In genomic region chr18:58241877-58242276, GRCh38 we compare ENCODE assay signal across 10 cellular contexts.
DNase-seq lines count a peak whose midpoint lies in the region; ATAC-seq, FAIRE-seq and TF ChIP-seq lines count a peak whose summit lies in the region.
"Had no signal": no experiment of that assay in that cellular context is flagged by ENCODE, and none has a peak within 500 bp of the region (broad histone marks: within the 10 kb centered on the region; RNA-seq: fewer than 3 reads in every experiment).

No MANE protein-coding gene starts in this region.

- CTCF ChIA-PET in K562 (lab: Yijun Ruan, JAX; ENCODE audit: low intra/inter-chr PET ratio) = no interaction called here
- CTCF ChIA-PET in activated CD4-positive, alpha-beta memory T cell treated with anti-CD3 and anti-CD28 coated beads for 36 hours (lab: Charles Lee) = no interaction called here

- H4K20me1 ChIP-seq in K562 (replicated peaks; ENCODE audit: control insufficient read depth, insufficient read depth, low read length) = no peaks in the 10 kb centered on the region; the same call in none of the 2 replicates

- WGBS in K562 (ENCODE audit: insufficient coverage, low coverage, missing lambda C conversion rate) = 36% methylated on average over 6 of the region's 6 CpGs

- H3K9me3 ChIP-seq in K562 (replicated peaks; ENCODE audit: control insufficient read depth, insufficient read depth, low read depth, low read length) (no peaks in the 10 kb centered on the region), lower lobe of right lung (no peaks in the 10 kb centered on the region)

- H3K4me1 ChIP-seq in K562 (replicated peaks in 1 of 2; ENCODE audit: control insufficient read depth in 2 of 2, insufficient read depth in 2 of 2, low read length in 2 of 2) = no peaks in the 10 kb centered on the region; a peak in 2 of 5 replicates
- H3K4me1 ChIP-seq in lower lobe of right lung = peaks cover 5% of the 10 kb centered on the region

- TF ChIP-seq EP300 in K562 (IDR thresholded peaks at IDR 0.05; ENCODE audit: low read length) = no peak

- intact Hi-C loops in K562 (cut with micrococcal nuclease) (no loop called here), lower lobe of right lung (cut with DNase I) (no loop called here)
- intact Hi-C loops in activated CD4-positive, alpha-beta memory T cell treated with anti-CD3 and anti-CD28 coated beads for 36 hours (cut with micrococcal nuclease) = no loop called here

- TF ChIP-seq RAD21 in K562 (CRISPR knock-in tag; conservative IDR thresholded peaks at IDR 0.05 in 1 of 2, IDR thresholded peaks at IDR 0.05 in 1 of 2) = no peak

- ATAC-seq in K562 = peak; percentile 73
- ATAC-seq in lower lobe of right lung = peak; percentile 38 to 50
- no peak for ATAC-seq in GM18519 (IDR thresholded peaks at IDR 0.05; ENCODE audit: low FRiP score, unreplicated experiment)

- H3K9me1 ChIP-seq in K562 (ENCODE audit: control insufficient read depth, insufficient read depth, low read length) = no peaks in the 10 kb centered on the region

- H3K9me3 Mint-ChIP-seq in activated CD4-positive, alpha-beta memory T cell treated with anti-CD3 and anti-CD28 coated beads for 36 hours = no peaks in the 10 kb centered on the region

- H3K4me2 ChIP-seq in K562 (ENCODE audit: insufficient read depth, low read length) = no peak overlapping the region

- no peak for TF ChIP-seq POLR2A in K562 (conservative IDR thresholded peaks at IDR 0.05)

- no peak overlapping the region; a peak in 1 of 4 replicates for H3K9ac ChIP-seq in K562 (ENCODE audit: insufficient read depth in 1 of 2, low read depth in 2 of 2, low read length in 2 of 2)

- no peak for FAIRE-seq in K562 (lab: Jason Lieb, UNC)
- FAIRE-seq: HTR-8/SVneo had no signal

- no peak overlapping the region for H3K27ac ChIP-seq in K562 (ENCODE audit: extremely low read depth, low read depth, low read length)
- no peak overlapping the region for H3K27ac ChIP-seq in lower lobe of right lung

- in situ Hi-C loops in K562 (cut with MboI) = no loop called here

- TF ChIP-seq CTCF in K562 (IDR thresholded peaks at IDR 0.05 in 2 of 3, conservative IDR thresholded peaks at IDR 0.05 in 1 of 3; ENCODE audit: insufficient read depth in 2 of 3, low read depth in 1 of 3, low read length in 3 of 3) = no peak
- no peak for TF ChIP-seq CTCF in lower lobe of right lung (IDR thresholded peaks at IDR 0.05)

- no TSS peak for BruUV-seq in K562 (replicated peaks; lab: Mats Ljungman, UMichigan)

- H3K27me3 ChIP-seq in K562 (ENCODE audit: control insufficient read depth in 2 of 2, insufficient read depth in 2 of 2, low read length in 2 of 2) (no peaks in the 10 kb centered on the region), lower lobe of right lung (ENCODE audit: low read depth) (no peaks in the 10 kb centered on the region)

- H2AFZ ChIP-seq in K562 (ENCODE audit: low read depth, low read length) = no peak overlapping the region

- no peaks in the 10 kb centered on the region for H3K4me1 Mint-ChIP-seq in activated CD4-positive, alpha-beta memory T cell treated with anti-CD3 and anti-CD28 coated beads for 36 hours (ENCODE audit: low read depth)

- no peaks in the 10 kb centered on the region for H3K79me2 ChIP-seq in K562 (ENCODE audit: control insufficient read depth, insufficient read depth, low read length)

- POLR2A ChIA-PET in K562 (lab: Yijun Ruan, JAX) = no interaction called here
- POLR2A ChIA-PET in activated CD4-positive, alpha-beta memory T cell treated with anti-CD3 and anti-CD28 coated beads for 36 hours (lab: Charles Lee) = no interaction called here

- peak; percentile 89 for DNase-seq in DMS 273 (lab: John Stamatoyannopoulos, UW; ENCODE audit: unreplicated experiment)
- DNase-seq in NCI-H1436 treated with DMSO at 0.1 percent for 48 hours (lab: John Stamatoyannopoulos, UW) = peak; percentile 92
- DNase-seq in K562 (ENCODE audit: extremely low read depth in 1 of 4, low spot score in 3 of 4) = no peak
- no peak for DNase-seq in lower lobe of right lung
- DNase-seq in activated CD4-positive, alpha-beta memory T cell treated with anti-CD3 and anti-CD28 coated beads for 36 hours = no peak
- DNase-seq in anterior cingulate cortex (lab: John Stamatoyannopoulos, UW) = no peak
- no peak for DNase-seq in T-helper 2 cell

- H3K27ac Mint-ChIP-seq in activated CD4-positive, alpha-beta memory T cell treated with anti-CD3 and anti-CD28 coated beads for 36 hours = no peak overlapping the region
- H3K27ac Mint-ChIP-seq: activated naive CD8-positive, alpha-beta T cell had no signal

- no peak overlapping the region for H3K4me3 Mint-ChIP-seq in activated CD4-positive, alpha-beta memory T cell treated with anti-CD3 and anti-CD28 coated beads for 36 hours
- H3K4me3 Mint-ChIP-seq: activated naive CD8-positive, alpha-beta T cell had no signal

- H3K36me3 ChIP-seq in K562 (ENCODE audit: control insufficient read depth, insufficient read depth, low read length) = no peaks in the 10 kb centered on the region
- no peaks in the 10 kb centered on the region for H3K36me3 ChIP-seq in lower lobe of right lung

- H3K27me3 Mint-ChIP-seq in activated CD4-positive, alpha-beta memory T cell treated with anti-CD3 and anti-CD28 coated beads for 36 hours = no peaks in the 10 kb centered on the region
- H3K27me3 Mint-ChIP-seq: activated naive CD8-positive, alpha-beta T cell had no signal

- H3K4me3 ChIP-seq in K562 (no peak overlapping the region), lower lobe of right lung (no peak overlapping the region)

- H3K36me3 Mint-ChIP-seq in activated CD4-positive, alpha-beta memory T cell treated with anti-CD3 and anti-CD28 coated beads for 36 hours = no peaks in the 10 kb centered on the region
- H3K36me3 Mint-ChIP-seq: activated naive CD8-positive, alpha-beta T cell had no signal

TF ChIP-seq in K562, 482 proteins besides CTCF, POLR2A, EP300 and RAD21:
- TF ChIP-seq, protein P1, sequence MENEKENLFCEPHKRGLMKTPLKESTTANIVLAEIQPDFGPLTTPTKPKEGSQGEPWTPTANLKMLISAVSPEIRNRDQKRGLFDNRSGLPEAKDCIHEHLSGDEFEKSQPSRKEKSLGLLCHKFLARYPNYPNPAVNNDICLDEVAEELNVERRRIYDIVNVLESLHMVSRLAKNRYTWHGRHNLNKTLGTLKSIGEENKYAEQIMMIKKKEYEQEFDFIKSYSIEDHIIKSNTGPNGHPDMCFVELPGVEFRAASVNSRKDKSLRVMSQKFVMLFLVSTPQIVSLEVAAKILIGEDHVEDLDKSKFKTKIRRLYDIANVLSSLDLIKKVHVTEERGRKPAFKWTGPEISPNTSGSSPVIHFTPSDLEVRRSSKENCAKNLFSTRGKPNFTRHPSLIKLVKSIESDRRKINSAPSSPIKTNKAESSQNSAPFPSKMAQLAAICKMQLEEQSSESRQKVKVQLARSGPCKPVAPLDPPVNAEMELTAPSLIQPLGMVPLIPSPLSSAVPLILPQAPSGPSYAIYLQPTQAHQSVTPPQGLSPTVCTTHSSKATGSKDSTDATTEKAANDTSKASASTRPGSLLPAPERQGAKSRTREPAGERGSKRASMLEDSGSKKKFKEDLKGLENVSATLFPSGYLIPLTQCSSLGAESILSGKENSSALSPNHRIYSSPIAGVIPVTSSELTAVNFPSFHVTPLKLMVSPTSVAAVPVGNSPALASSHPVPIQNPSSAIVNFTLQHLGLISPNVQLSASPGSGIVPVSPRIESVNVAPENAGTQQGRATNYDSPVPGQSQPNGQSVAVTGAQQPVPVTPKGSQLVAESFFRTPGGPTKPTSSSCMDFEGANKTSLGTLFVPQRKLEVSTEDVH (IDR thresholded peaks at IDR 0.05; ENCODE audit: low read depth, partially characterized antibody) = no peak
- TF ChIP-seq TRIM24 (IDR thresholded peaks at IDR 0.05) = no peak
- no peak for TF ChIP-seq TAF9B (IDR thresholded peaks at IDR 0.05; ENCODE audit: partially characterized antibody)
- TF ChIP-seq EGR1 (conservative IDR thresholded peaks at IDR 0.05) = no peak
- TF ChIP-seq CHD4 (IDR thresholded peaks at IDR 0.05; ENCODE audit: insufficient read depth, insufficient replicate concordance, low read depth, low read length, poor library complexity, severe bottlenecking) = no peak
- TF ChIP-seq HIVEP1 (CRISPR knock-in tag; IDR thresholded peaks at IDR 0.05) = no peak
TF ChIP-seq in K562: peak in this region for 0.

Comparison
In these comparisons a context has a peak if more than half of its experiments do, and no peak if none do; other contexts are left out.
1. DNase-seq: peak in DMS 273 (single experiment) and NCI-H1436 treated with DMSO at 0.1 percent for 48 hours (single experiment); none in K562 (0 of 4), lower lobe of right lung (single experiment), activated CD4-positive, alpha-beta memory T cell treated with anti-CD3 and anti-CD28 coated beads for 36 hours (single experiment), anterior cingulate cortex (0 of 58) and T-helper 2 cell (0 of 5).